Comparison of ENCODE assay signal across 12 cellular contexts in the genomic region with DNA sequence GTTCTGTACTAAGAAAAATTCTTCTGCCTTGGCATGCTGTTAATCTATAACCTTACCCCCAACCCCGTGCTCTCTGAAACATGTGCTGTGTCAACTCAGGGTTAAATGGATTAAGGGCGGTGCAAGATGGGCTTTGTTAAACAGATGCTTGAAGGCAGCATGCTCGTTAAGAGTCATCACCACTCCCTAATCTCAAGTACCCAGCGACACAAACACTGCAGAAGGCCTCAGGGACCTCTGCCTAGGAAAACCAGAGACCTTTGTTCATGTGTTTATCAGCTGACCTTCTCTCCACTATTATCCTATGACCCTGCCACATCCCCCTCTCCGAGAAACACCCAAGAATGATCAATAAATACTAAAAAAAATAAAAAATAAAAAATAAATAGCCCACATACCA. TPM values are rescaled to one million over a fixed set of nuclear protein-coding genes. Genes with fewer than 3 reads are reported as not detected.
"Had no signal": no experiment of that assay in that cellular context is flagged by ENCODE, and none has a peak within 500 bp of the region (broad histone marks: within the 10 kb centered on the region; RNA-seq: fewer than 3 reads in every experiment).

No MANE protein-coding gene starts in this region.

RNA-seq across cellular contexts. Expression of a gene that starts 20.6 kb away (rescaled TPM):
- total RNA-seq: natural killer cell treated with Interleukin-12 subunit alpha and Interleukin-12 subunit beta and Interleukin-15 and Interleukin-18, amount 100 ng/mL, for 72 hours; omental fat pad; osteocyte; posterior vena cava; pulmonary artery endothelial cell; right atrium auricular region; sciatic nerve; smooth muscle cell; spleen; suprapubic skin; upper lobe of right lung; urinary bladder had no signal
- polyA plus RNA-seq: smooth muscle cell, spleen, urinary bladder had no signal
